19 cellular contexts compared by ENCODE assay signal in genomic region chr15:75733761-75734651, GRCh38. TPM values are rescaled to one million over a fixed set of nuclear protein-coding genes. Genes with fewer than 3 reads are reported as not detected.
DNase-seq lines count a peak whose midpoint lies in the region; TF ChIP-seq lines count a peak whose summit lies in the region.
"Had no signal": no experiment of that assay in that cellular context is flagged by ENCODE, and none has a peak within 500 bp of the region (broad histone marks: within the 10 kb centered on the region; RNA-seq: fewer than 3 reads in every experiment).

No MANE protein-coding gene starts in this region.

- no peak overlapping the region for H3K4me2 ChIP-seq in osteoblast (ENCODE audit: insufficient read depth, low read length)

- DNase-seq in activated effector memory CD4-positive, alpha-beta T cell treated with anti-CD3 and anti-CD28 coated beads, Interleukin-2, amount 50 U/mL, for 16 hours, result peak; percentile 46
- DNase-seq in activated effector memory CD4-positive, alpha-beta T cell treated with Interleukin-2 at 50 U/mL for 16 hours, result no peak
- DNase-seq in fibroblast of villous mesenchyme (ENCODE audit: low read depth) (peak; percentile 26), osteoblast (ENCODE audit: insufficient read length, low spot score, missing footprints) (peak; percentile 75), uterus (peak in 1 of 2 donors; percentile 65), dedifferentiated amniotic fluid mesenchymal stem cell (ENCODE audit: extremely low spot score) (no peak), NCI-H1436 (lab: John Stamatoyannopoulos, UW) (no peak), NCI-H1694 treated with DMSO at 0.1 percent for 48 hours (lab: John Stamatoyannopoulos, UW) (no peak)
- DNase-seq: activated naive CD4-positive, alpha-beta T cell treated with anti-CD3 and anti-CD28 coated beads, Interleukin-2, amount 10 ng/mL, durations not matched to agents 7 days and 5 days; BE2C; hypothalamus; left cardiac atrium; NCI-H187 treated with DMSO at 0.1 percent for 48 hours; NCI-H446 treated with DMSO at 0.1 percent for 48 hours; stimulated activated CD4-positive, alpha-beta T cell treated with anti-CD3 and anti-CD28 coated beads, Interleukin-4, amount 100 ng/mL, for 24 hours; substantia nigra had no signal

- H3K9me3 ChIP-seq in osteoblast (ENCODE audit: low read depth, low read length) (no peaks in the 10 kb centered on the region), uterus (no peaks in the 10 kb centered on the region)
- H3K9me3 ChIP-seq: BE2C had no signal

- H3K4me3 ChIP-seq in fibroblast of villous mesenchyme (ENCODE audit: low read depth, low read length) (no peak overlapping the region), osteoblast (ENCODE audit: insufficient read depth, low read length) (no peak overlapping the region), uterus (no peak overlapping the region)
- H3K4me3 ChIP-seq: skin epidermis had no signal

- peaks cover 13% of the 10 kb centered on the region for H3K4me1 ChIP-seq in osteoblast (ENCODE audit: insufficient read depth, low read length)
- H3K4me1 ChIP-seq in uterus, result peaks cover 0 to 22% of the 10 kb centered on the region in 2 donors

- TF ChIP-seq CTCF in fibroblast of villous mesenchyme (IDR thresholded peaks at IDR 0.05; ENCODE audit: insufficient read depth, low read depth, low read length) (no peak), osteoblast (IDR thresholded peaks at IDR 0.05; ENCODE audit: extremely low read depth, low read depth, low read length) (no peak), uterus (IDR thresholded peaks at IDR 0.05) (no peak)

- TF ChIP-seq POLR2A in uterus (IDR thresholded peaks at IDR 0.05), result no peak

- intact Hi-C loops in uterus (cut with DNase I; ENCODE audit: low total_unique reads), result no loop called here

- H3K27ac ChIP-seq in osteoblast (ENCODE audit: low read depth, low read length) (no peak overlapping the region), uterus (peak overlapping the region; percentile 81 to 82)
- H3K27ac ChIP-seq: 22Rv1, skin epidermis had no signal

- H3K36me3 ChIP-seq in osteoblast (ENCODE audit: insufficient read depth, low read length) (no peaks in the 10 kb centered on the region), uterus (no peaks in the 10 kb centered on the region)
- H3K36me3 ChIP-seq: BE2C had no signal

- no peaks in the 10 kb centered on the region for H4K20me1 ChIP-seq in osteoblast (ENCODE audit: insufficient read depth, low read length)

- no peaks in the 10 kb centered on the region for H3K27me3 ChIP-seq in osteoblast (ENCODE audit: insufficient read depth, low read length)
- no peaks in the 10 kb centered on the region for H3K27me3 ChIP-seq in uterus
- H3K27me3 ChIP-seq: BE2C had no signal

- H2AFZ ChIP-seq in osteoblast (ENCODE audit: low read length), result no peak overlapping the region

- H3K79me2 ChIP-seq in osteoblast (ENCODE audit: insufficient read depth, low read length), result no peaks in the 10 kb centered on the region

RNA-seq across cellular contexts. Expression of gene CSPG4, which starts 21.4 kb away (rescaled TPM):
- 86.8 and 87.0 TPM in 2 replicates for total RNA-seq in fibroblast of villous mesenchyme
- 11.5 and 20.3 TPM in 2 replicates for total RNA-seq in osteoblast
- 10 to 100 TPM; 10.3 to 62.4 (median 46.7) TPM for total RNA-seq in uterus
- total RNA-seq: endothelial cell of umbilical vein had no signal

Comparison
In these comparisons a context has a peak if more than half of its experiments do, and no peak if none do; other contexts are left out.
1. DNase-seq: peak in activated effector memory CD4-positive, alpha-beta T cell treated with anti-CD3 and anti-CD28 coated beads, Interleukin-2, amount 50 U/mL, for 16 hours (single experiment), fibroblast of villous mesenchyme (single experiment) and osteoblast (single experiment); none in activated effector memory CD4-positive, alpha-beta T cell treated with Interleukin-2 at 50 U/mL for 16 hours (single experiment), dedifferentiated amniotic fluid mesenchymal stem cell (single experiment), NCI-H1436 (single experiment) and NCI-H1694 treated with DMSO at 0.1 percent for 48 hours (single experiment).